1 cellular context compared by ENCODE assay signal in the genomic region with DNA sequence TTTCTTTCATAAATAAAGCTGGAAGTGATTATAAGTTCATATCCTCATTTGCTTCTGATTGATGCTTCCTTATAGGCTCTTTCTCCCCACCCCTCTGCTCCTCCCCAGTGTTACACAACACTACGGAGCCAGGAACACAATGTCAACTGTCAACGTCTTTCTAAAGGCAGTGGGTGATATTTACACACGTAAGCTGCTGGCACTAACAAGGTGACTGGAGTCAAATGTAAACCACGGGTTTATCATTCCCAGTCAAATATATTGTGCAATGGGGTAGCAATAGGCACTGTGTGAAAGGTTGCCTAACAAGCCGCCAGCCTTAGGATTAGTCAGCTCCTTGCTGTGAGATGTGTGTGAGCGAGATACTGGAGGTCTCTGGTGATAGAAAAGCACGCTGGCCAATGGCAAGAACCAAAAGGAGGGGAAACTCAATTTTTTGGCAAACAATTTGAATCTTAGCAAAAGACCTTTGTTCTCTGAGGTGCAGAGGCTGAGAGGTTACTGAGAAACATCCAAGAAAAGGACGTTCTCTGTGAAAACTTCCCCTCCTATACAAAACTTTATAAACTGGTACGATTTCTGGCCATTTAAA.
A peak's percentile ranks its signal among the peaks of the same experiment; 100 is the strongest.
TF ChIP-seq lines count a peak whose summit lies in the region.

No MANE protein-coding gene starts in this region.

TF ChIP-seq in K562, 482 proteins besides CTCF, POLR2A, EP300 and RAD21 (continued from another document and continues in another):
- no peak for TF ChIP-seq CBX1 (IDR thresholded peaks at IDR 0.05; ENCODE audit: low read depth)
- TF ChIP-seq ZNF436 (CRISPR knock-in tag; IDR thresholded peaks at IDR 0.05), result no peak
- peak; percentile 76 for TF ChIP-seq MEF2D (tag; conservative IDR thresholded peaks at IDR 0.05; ENCODE audit: low read depth)
- peak; percentile 60; the same call in 1 of the 2 replicates for TF ChIP-seq ZNF592 (IDR thresholded peaks at IDR 0.05)
- peak; percentile 87 for TF ChIP-seq TCF3 (CRISPR knock-in tag; IDR thresholded peaks at IDR 0.05)
- no peak for TF ChIP-seq PRMT5 (CRISPR knock-in tag; IDR thresholded peaks at IDR 0.05)
- 0 out of 2 replicates have a peak, but pooled peaks have one; percentile 64 for TF ChIP-seq ZNF584 (CRISPR knock-in tag; IDR thresholded peaks at IDR 0.05; ENCODE audit: low read depth)
- TF ChIP-seq MYC (IDR thresholded peaks at IDR 0.05; ENCODE audit: low read depth, low read length), result peak; percentile 75
- TF ChIP-seq MYC (CRISPR knock-in tag; IDR thresholded peaks at IDR 0.05; ENCODE audit: borderline replicate concordance, low read depth), result no peak
- TF ChIP-seq CBFA2T2 (conservative IDR thresholded peaks at IDR 0.05), result peak; percentile 81
- TF ChIP-seq ZKSCAN1 (IDR thresholded peaks at IDR 0.05; ENCODE audit: low read depth, low read length), result peak; percentile 72; the same call in 1 of the 2 replicates
- TF ChIP-seq MAFG (tag; conservative IDR thresholded peaks at IDR 0.05), result peak; percentile 50; the same call in 1 of the 2 replicates
- peak; percentile 88 for TF ChIP-seq MTA3 (IDR thresholded peaks at IDR 0.05; ENCODE audit: borderline replicate concordance)
- TF ChIP-seq AFF4 (CRISPR knock-in tag; IDR thresholded peaks at IDR 0.05), result 0 out of 2 replicates have a peak, but pooled peaks have one; percentile 77
- TF ChIP-seq MYBL2 (IDR thresholded peaks at IDR 0.05; ENCODE audit: low read depth), result peak; percentile 73
- no peak for TF ChIP-seq MYBL2 (CRISPR knock-in tag; IDR thresholded peaks at IDR 0.05; ENCODE audit: borderline replicate concordance)
- no peak for TF ChIP-seq FIP1L1 (IDR thresholded peaks at IDR 0.05; ENCODE audit: low read depth, low read length, poor library complexity, severe bottlenecking)
- peak; percentile 36 for TF ChIP-seq SP2 (IDR thresholded peaks at IDR 0.05; ENCODE audit: extremely low read depth, low read depth, low read length, poor library complexity, severe bottlenecking)
- TF ChIP-seq LEF1 (IDR thresholded peaks at IDR 0.05), result peak; percentile 86
- peak in 1 of 2 experiments; percentile 75; a peak in 2 of 4 replicates for TF ChIP-seq RCOR1 (IDR thresholded peaks at IDR 0.05; ENCODE audit: borderline replicate concordance in 1 of 2, low read depth in 2 of 2, low read length in 2 of 2)
- peak; percentile 90 for TF ChIP-seq NCOR1 (IDR thresholded peaks at IDR 0.05)
- TF ChIP-seq, protein P1, sequence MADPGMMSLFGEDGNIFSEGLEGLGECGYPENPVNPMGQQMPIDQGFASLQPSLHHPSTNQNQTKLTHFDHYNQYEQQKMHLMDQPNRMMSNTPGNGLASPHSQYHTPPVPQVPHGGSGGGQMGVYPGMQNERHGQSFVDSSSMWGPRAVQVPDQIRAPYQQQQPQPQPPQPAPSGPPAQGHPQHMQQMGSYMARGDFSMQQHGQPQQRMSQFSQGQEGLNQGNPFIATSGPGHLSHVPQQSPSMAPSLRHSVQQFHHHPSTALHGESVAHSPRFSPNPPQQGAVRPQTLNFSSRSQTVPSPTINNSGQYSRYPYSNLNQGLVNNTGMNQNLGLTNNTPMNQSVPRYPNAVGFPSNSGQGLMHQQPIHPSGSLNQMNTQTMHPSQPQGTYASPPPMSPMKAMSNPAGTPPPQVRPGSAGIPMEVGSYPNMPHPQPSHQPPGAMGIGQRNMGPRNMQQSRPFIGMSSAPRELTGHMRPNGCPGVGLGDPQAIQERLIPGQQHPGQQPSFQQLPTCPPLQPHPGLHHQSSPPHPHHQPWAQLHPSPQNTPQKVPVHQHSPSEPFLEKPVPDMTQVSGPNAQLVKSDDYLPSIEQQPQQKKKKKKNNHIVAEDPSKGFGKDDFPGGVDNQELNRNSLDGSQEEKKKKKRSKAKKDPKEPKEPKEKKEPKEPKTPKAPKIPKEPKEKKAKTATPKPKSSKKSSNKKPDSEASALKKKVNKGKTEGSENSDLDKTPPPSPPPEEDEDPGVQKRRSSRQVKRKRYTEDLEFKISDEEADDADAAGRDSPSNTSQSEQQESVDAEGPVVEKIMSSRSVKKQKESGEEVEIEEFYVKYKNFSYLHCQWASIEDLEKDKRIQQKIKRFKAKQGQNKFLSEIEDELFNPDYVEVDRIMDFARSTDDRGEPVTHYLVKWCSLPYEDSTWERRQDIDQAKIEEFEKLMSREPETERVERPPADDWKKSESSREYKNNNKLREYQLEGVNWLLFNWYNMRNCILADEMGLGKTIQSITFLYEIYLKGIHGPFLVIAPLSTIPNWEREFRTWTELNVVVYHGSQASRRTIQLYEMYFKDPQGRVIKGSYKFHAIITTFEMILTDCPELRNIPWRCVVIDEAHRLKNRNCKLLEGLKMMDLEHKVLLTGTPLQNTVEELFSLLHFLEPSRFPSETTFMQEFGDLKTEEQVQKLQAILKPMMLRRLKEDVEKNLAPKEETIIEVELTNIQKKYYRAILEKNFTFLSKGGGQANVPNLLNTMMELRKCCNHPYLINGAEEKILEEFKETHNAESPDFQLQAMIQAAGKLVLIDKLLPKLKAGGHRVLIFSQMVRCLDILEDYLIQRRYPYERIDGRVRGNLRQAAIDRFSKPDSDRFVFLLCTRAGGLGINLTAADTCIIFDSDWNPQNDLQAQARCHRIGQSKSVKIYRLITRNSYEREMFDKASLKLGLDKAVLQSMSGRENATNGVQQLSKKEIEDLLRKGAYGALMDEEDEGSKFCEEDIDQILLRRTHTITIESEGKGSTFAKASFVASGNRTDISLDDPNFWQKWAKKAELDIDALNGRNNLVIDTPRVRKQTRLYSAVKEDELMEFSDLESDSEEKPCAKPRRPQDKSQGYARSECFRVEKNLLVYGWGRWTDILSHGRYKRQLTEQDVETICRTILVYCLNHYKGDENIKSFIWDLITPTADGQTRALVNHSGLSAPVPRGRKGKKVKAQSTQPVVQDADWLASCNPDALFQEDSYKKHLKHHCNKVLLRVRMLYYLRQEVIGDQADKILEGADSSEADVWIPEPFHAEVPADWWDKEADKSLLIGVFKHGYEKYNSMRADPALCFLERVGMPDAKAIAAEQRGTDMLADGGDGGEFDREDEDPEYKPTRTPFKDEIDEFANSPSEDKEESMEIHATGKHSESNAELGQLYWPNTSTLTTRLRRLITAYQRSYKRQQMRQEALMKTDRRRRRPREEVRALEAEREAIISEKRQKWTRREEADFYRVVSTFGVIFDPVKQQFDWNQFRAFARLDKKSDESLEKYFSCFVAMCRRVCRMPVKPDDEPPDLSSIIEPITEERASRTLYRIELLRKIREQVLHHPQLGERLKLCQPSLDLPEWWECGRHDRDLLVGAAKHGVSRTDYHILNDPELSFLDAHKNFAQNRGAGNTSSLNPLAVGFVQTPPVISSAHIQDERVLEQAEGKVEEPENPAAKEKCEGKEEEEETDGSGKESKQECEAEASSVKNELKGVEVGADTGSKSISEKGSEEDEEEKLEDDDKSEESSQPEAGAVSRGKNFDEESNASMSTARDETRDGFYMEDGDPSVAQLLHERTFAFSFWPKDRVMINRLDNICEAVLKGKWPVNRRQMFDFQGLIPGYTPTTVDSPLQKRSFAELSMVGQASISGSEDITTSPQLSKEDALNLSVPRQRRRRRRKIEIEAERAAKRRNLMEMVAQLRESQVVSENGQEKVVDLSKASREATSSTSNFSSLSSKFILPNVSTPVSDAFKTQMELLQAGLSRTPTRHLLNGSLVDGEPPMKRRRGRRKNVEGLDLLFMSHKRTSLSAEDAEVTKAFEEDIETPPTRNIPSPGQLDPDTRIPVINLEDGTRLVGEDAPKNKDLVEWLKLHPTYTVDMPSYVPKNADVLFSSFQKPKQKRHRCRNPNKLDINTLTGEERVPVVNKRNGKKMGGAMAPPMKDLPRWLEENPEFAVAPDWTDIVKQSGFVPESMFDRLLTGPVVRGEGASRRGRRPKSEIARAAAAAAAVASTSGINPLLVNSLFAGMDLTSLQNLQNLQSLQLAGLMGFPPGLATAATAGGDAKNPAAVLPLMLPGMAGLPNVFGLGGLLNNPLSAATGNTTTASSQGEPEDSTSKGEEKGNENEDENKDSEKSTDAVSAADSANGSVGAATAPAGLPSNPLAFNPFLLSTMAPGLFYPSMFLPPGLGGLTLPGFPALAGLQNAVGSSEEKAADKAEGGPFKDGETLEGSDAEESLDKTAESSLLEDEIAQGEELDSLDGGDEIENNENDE (IDR thresholded peaks at IDR 0.05; ENCODE audit: low read depth, low read length), result no peak
- TF ChIP-seq, protein P2, sequence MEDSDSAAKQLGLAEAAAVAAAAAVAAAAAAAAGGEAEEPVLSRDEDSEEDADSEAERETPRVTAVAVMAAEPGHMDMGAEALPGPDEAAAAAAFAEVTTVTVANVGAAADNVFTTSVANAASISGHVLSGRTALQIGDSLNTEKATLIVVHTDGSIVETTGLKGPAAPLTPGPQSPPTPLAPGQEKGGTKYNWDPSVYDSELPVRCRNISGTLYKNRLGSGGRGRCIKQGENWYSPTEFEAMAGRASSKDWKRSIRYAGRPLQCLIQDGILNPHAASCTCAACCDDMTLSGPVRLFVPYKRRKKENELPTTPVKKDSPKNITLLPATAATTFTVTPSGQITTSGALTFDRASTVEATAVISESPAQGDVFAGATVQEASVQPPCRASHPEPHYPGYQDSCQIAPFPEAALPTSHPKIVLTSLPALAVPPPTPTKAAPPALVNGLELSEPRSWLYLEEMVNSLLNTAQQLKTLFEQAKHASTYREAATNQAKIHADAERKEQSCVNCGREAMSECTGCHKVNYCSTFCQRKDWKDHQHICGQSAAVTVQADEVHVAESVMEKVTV (CRISPR knock-in tag; IDR thresholded peaks at IDR 0.05), result no peak
- TF ChIP-seq MITF (IDR thresholded peaks at IDR 0.05), result peak; percentile 74; the same call in 1 of the 2 replicates
- no peak for TF ChIP-seq ARID2 (IDR thresholded peaks at IDR 0.05)
- TF ChIP-seq CBX3 (IDR thresholded peaks at IDR 0.05; ENCODE audit: borderline replicate concordance in 1 of 2, low read length in 2 of 2), result peak in 1 of 2 experiments; percentile 85; a peak in 2 of 3 replicates
- peak; percentile 49 for TF ChIP-seq L3MBTL2 (IDR thresholded peaks at IDR 0.05)
- peak; percentile 94 for TF ChIP-seq SMARCA4 (IDR thresholded peaks at IDR 0.05)
- TF ChIP-seq, protein P3, sequence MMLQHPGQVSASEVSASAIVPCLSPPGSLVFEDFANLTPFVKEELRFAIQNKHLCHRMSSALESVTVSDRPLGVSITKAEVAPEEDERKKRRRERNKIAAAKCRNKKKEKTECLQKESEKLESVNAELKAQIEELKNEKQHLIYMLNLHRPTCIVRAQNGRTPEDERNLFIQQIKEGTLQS (IDR thresholded peaks at IDR 0.05), result peak; percentile 97
- TF ChIP-seq, protein P3 (CRISPR knock-in tag; conservative IDR thresholded peaks at IDR 0.05), result no peak; the same call in 1 of the 2 replicates
- TF ChIP-seq GATAD2A (IDR thresholded peaks at IDR 0.05), result peak; percentile 72; the same call in 1 of the 2 replicates
